ENCODE assay signal across 1 cellular context in the genomic region with DNA sequence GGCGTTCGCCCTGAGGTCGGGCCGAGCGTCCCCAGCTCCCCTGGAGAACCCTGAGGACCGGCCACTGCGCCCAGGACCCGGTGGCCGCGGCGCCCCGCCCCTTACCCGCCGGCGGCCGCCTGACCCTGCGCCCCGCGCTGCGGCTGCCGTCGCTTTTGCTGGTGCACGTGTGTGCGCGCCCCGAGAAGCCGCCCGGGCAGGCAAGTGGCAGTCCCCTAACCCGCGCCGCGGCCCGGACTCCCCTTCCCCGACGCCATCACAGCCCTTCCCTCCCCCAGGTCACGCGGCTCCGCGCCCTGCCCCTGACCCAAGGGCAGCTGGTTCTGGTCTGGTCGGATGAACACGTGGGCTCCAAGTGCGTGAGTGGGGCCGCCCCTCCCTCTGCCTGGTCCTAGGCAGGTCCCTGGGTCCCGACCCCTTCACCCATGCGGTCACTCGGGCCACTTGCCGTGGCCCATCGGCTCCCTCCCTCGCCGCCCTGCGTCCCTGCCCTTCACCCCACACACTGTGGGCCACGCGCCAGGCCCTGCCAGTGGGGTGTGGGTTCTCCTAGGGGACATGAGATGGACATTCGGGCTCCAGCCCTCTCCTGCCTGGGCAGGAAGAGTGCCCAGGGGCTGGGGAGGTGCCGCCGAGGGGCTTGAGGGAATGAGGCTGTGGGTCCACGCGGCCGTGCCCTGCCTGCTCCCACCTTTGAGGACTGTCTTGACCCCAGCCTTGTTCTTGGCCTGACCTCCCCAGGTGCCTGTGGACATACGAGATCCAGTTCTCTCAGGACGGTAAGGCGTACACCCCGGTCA.
A peak's percentile ranks its signal among the peaks of the same experiment; 100 is the strongest.
TF ChIP-seq lines count a peak whose summit lies in the region.

No MANE protein-coding gene starts in this region.

TF ChIP-seq in K562, 482 proteins besides CTCF, POLR2A, EP300 and RAD21:
- TF ChIP-seq SMARCA4 (IDR thresholded peaks at IDR 0.05), result no peak
- TF ChIP-seq RBM17 (IDR thresholded peaks at IDR 0.05; ENCODE audit: borderline replicate concordance, low read depth, low read length), result no peak
- TF ChIP-seq PCBP1 (IDR thresholded peaks at IDR 0.05; ENCODE audit: low read depth, low read length, poor library complexity, severe bottlenecking), result peak; percentile 70
- no peak for TF ChIP-seq SP2 (IDR thresholded peaks at IDR 0.05; ENCODE audit: extremely low read depth, low read depth, low read length, poor library complexity, severe bottlenecking)
- peak; percentile 45; the same call in 1 of the 2 replicates for TF ChIP-seq POLR2G (IDR thresholded peaks at IDR 0.05; ENCODE audit: low read depth, low read length)
- TF ChIP-seq, protein P1, sequence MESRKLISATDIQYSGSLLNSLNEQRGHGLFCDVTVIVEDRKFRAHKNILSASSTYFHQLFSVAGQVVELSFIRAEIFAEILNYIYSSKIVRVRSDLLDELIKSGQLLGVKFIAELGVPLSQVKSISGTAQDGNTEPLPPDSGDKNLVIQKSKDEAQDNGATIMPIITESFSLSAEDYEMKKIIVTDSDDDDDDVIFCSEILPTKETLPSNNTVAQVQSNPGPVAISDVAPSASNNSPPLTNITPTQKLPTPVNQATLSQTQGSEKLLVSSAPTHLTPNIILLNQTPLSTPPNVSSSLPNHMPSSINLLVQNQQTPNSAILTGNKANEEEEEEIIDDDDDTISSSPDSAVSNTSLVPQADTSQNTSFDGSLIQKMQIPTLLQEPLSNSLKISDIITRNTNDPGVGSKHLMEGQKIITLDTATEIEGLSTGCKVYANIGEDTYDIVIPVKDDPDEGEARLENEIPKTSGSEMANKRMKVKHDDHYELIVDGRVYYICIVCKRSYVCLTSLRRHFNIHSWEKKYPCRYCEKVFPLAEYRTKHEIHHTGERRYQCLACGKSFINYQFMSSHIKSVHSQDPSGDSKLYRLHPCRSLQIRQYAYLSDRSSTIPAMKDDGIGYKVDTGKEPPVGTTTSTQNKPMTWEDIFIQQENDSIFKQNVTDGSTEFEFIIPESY (CRISPR knock-in tag; IDR thresholded peaks at IDR 0.05), result peak; percentile 83
